In genomic region chr2:159449504-159450124, GRCh38 we compare ENCODE assay signal across 23 cellular contexts.
DNase-seq lines count a peak whose midpoint lies in the region; ATAC-seq and TF ChIP-seq lines count a peak whose summit lies in the region.
"Had no signal": no experiment of that assay in that cellular context is flagged by ENCODE, and none has a peak within 500 bp of the region (broad histone marks: within the 10 kb centered on the region; RNA-seq: fewer than 3 reads in every experiment).

No MANE protein-coding gene starts in this region.

- no peak overlapping the region for H3K9ac ChIP-seq in mammary epithelial cell (ENCODE audit: insufficient read depth, low read length)

- in situ Hi-C loops in mammary epithelial cell (cut with MboI; ENCODE audit: low sequenced_read_pairs in 2 of 2): no loop called here

- H3K4me1 Mint-ChIP-seq in MCF 10A (ENCODE audit: insufficient read depth, unreplicated experiment): no peaks in the 10 kb centered on the region
- peaks cover 18% of the 10 kb centered on the region in 2 donors for H3K4me1 Mint-ChIP-seq in natural killer cell
- H3K4me1 Mint-ChIP-seq: IgD-negative memory B cell had no signal

- H3K4me3 ChIP-seq in mammary epithelial cell (replicated peaks in 1 of 3; ENCODE audit: insufficient read depth in 1 of 3, low read depth in 2 of 3, low read length in 3 of 3): no peak overlapping the region
- H3K4me3 ChIP-seq: A549 had no signal

- WGBS in mammary epithelial cell (ENCODE audit: low coverage, missing lambda C conversion rate): 0% methylated on average over 1 of the region's 1 CpG

- no peak overlapping the region for H2AFZ ChIP-seq in mammary epithelial cell (ENCODE audit: low read depth, low read length)

- H3K4me1 ChIP-seq in mammary epithelial cell (ENCODE audit: insufficient read depth, low read length): no peaks in the 10 kb centered on the region
- H3K4me1 ChIP-seq: BE2C had no signal

- POLR2A ChIA-PET in MCF 10A (lab: Yijun Ruan, JAX): interaction anchor here (0.6 to 0.7 kb wide), 2 partner anchors 53 to 262 kb away, joined by 3 read pairs; partner anchors contain the start of gene MARCHF7

- H3K36me3 ChIP-seq in mammary epithelial cell (ENCODE audit: insufficient read depth, low read length): peaks cover under 1% of the 10 kb centered on the region
- H3K36me3 ChIP-seq: BE2C had no signal

- H3K27ac Mint-ChIP-seq in MCF 10A (ENCODE audit: low read depth, unreplicated experiment) (peak overlapping the region; percentile 31), natural killer cell (no peak overlapping the region)
- H3K27ac Mint-ChIP-seq: activated T-helper 1 cell treated with anti-CD3 and anti-CD28 coated beads, Interleukin-12 subunit alpha, Interleukin-12 subunit beta, Interleukin-2, Interleukin-4 antibody, amounts not matched to agents 30 ng/mL and 10 ng/mL and 1 ng/mL, durations not matched to agents 14 hours and 24 hours and 36 hours; dendritic cell treated with granulocyte-macrophage colony-stimulating factor and Interleukin-4, amounts not matched to agents 40 ng/mL and 50 ng/mL, for 4 days had no signal

- no peaks in the 10 kb centered on the region for H4K20me1 ChIP-seq in mammary epithelial cell (ENCODE audit: insufficient read depth, low read length)

- H3K9me3 ChIP-seq in mammary epithelial cell (replicated peaks; ENCODE audit: insufficient read depth, low read length): no peaks in the 10 kb centered on the region
- H3K9me3 ChIP-seq: A549, BE2C had no signal

- intact Hi-C loops in MCF 10A (cut with micrococcal nuclease) (no loop called here), mammary epithelial cell (cut with micrococcal nuclease) (loop anchor here (5.0 kb wide), 1 partner anchor 263 kb away; the partner anchor contains the start of gene MARCHF7), natural killer cell (cut with micrococcal nuclease) (no loop called here)

- no TSS peak for BruUV-seq in MCF 10A (replicated peaks; lab: Mats Ljungman, UMichigan)
- BruUV-seq in mammary epithelial cell (replicated peaks; lab: Mats Ljungman, UMichigan): no TSS peak

- dilution Hi-C loops in mammary epithelial cell (cut with HindIII; ENCODE audit: low sequenced_read_pairs): no loop called here

- no peak for ATAC-seq in natural killer cell
- ATAC-seq in GM19395 (IDR thresholded peaks at IDR 0.05; ENCODE audit: unreplicated experiment): no peak
- ATAC-seq: A549 had no signal

- peaks cover 34% of the 10 kb centered on the region for H3K36me3 Mint-ChIP-seq in MCF 10A (ENCODE audit: insufficient read depth, unreplicated experiment)
- H3K36me3 Mint-ChIP-seq in natural killer cell: no peaks in the 10 kb centered on the region

- H3K79me2 ChIP-seq in mammary epithelial cell (ENCODE audit: insufficient read depth, low read length): no peaks in the 10 kb centered on the region

- H3K27me3 ChIP-seq in mammary epithelial cell (ENCODE audit: insufficient read depth, low read length): no peaks in the 10 kb centered on the region
- H3K27me3 ChIP-seq: BE2C had no signal

- TF ChIP-seq CTCF in MCF 10A (IDR thresholded peaks at IDR 0.05; ENCODE audit: unreplicated experiment) (no peak), mammary epithelial cell (conservative IDR thresholded peaks at IDR 0.05 in 1 of 2, IDR thresholded peaks at IDR 0.05 in 1 of 2; ENCODE audit: extremely low read depth in 1 of 2, insufficient read depth in 1 of 2, low read depth in 1 of 2, low read length in 2 of 2) (no peak), natural killer cell (IDR thresholded peaks at IDR 0.05) (no peak), GM20000 (IDR thresholded peaks at IDR 0.05; ENCODE audit: extremely low read depth, missing control alignments) (no peak)

- no peaks in the 10 kb centered on the region for H3K27me3 Mint-ChIP-seq in MCF 10A (ENCODE audit: insufficient read depth, unreplicated experiment)
- H3K27me3 Mint-ChIP-seq in natural killer cell (ENCODE audit: low read depth in 2 of 2): no peaks in the 10 kb centered on the region
- H3K27me3 Mint-ChIP-seq: dendritic cell treated with granulocyte-macrophage colony-stimulating factor and Interleukin-4, amounts not matched to agents 40 ng/mL and 50 ng/mL, for 4 days; IgD-negative memory B cell had no signal

- DNase-seq in MCF 10A (ENCODE audit: unreplicated experiment) (no peak), mammary epithelial cell (no peak), OCI-M1 (lab: John Stamatoyannopoulos, UW) (peak; percentile 14), iris pigment epithelial cell (ENCODE audit: low read depth) (peak; percentile 9), natural killer cell (no peak), GM20000 (ENCODE audit: low spot score) (no peak)
- DNase-seq in activated CD4-positive, CD25-positive, alpha-beta regulatory T cell (lab: John Stamatoyannopoulos, UW): no peak
- DNase-seq: activated CD4-positive, alpha-beta T cell treated with anti-CD3 and anti-CD28 coated beads, Interleukin-2, amount 50 U/mL, for 1 hour; activated naive CD4-positive, alpha-beta T cell treated with anti-CD3 and anti-CD28 coated beads, Interleukin-2, amount 50 U/mL, for 16 hours; anterior cingulate cortex; BE2C; DMS79; H7; NCI-H774; occipital lobe; Right ventricle myocardium superior; T-helper 9 cell; WERI-Rb-1 had no signal

- peaks cover 7% of the 10 kb centered on the region for H3K9me3 Mint-ChIP-seq in MCF 10A (ENCODE audit: unreplicated experiment)
- H3K9me3 Mint-ChIP-seq in natural killer cell: peaks cover 0 to 2% of the 10 kb centered on the region in 2 donors
- H3K9me3 Mint-ChIP-seq: activated T-helper 1 cell treated with anti-CD3 and anti-CD28 coated beads, Interleukin-12 subunit alpha, Interleukin-12 subunit beta, Interleukin-2, Interleukin-4 antibody, amounts not matched to agents 30 ng/mL and 10 ng/mL and 1 ng/mL, durations not matched to agents 14 hours and 24 hours and 36 hours; dendritic cell treated with granulocyte-macrophage colony-stimulating factor and Interleukin-4, amounts not matched to agents 40 ng/mL and 50 ng/mL, for 4 days; IgD-negative memory B cell had no signal

- CTCF ChIA-PET in MCF 10A (lab: Yijun Ruan, JAX) (interaction anchor here (0.6 kb wide), 2 partner anchors 111 to 698 kb away, joined by 3 read pairs; no protein-coding TSS in a partner anchor), mammary epithelial cell (lab: Charles Lee; ENCODE audit: low non-redundant PET) (no interaction called here)

- H3K27ac ChIP-seq in mammary epithelial cell (ENCODE audit: insufficient read depth, low read depth, low read length): no peak overlapping the region
- H3K27ac ChIP-seq: A549, WERI-Rb-1 had no signal

- no peak overlapping the region for H3K4me2 ChIP-seq in mammary epithelial cell (ENCODE audit: insufficient read depth, low read depth, low read length)
- H3K4me2 ChIP-seq: A549 had no signal

- H3K4me3 Mint-ChIP-seq in MCF 10A (ENCODE audit: unreplicated experiment) (no peak overlapping the region), natural killer cell (no peak overlapping the region)
- H3K4me3 Mint-ChIP-seq: activated T-helper 1 cell treated with anti-CD3 and anti-CD28 coated beads, Interleukin-12 subunit alpha, Interleukin-12 subunit beta, Interleukin-2, Interleukin-4 antibody, amounts not matched to agents 30 ng/mL and 10 ng/mL and 1 ng/mL, durations not matched to agents 14 hours and 24 hours and 36 hours; dendritic cell treated with granulocyte-macrophage colony-stimulating factor and Interleukin-4, amounts not matched to agents 40 ng/mL and 50 ng/mL, for 4 days; IgD-negative memory B cell had no signal

Comparison
In these comparisons a context has a peak if more than half of its experiments do, and no peak if none do; other contexts are left out.
1. DNase-seq: peak in OCI-M1 (single experiment) and iris pigment epithelial cell (single experiment); none in MCF 10A (single experiment), mammary epithelial cell (single experiment), natural killer cell (single experiment), activated CD4-positive, CD25-positive, alpha-beta regulatory T cell (0 of 4) and GM20000 (single experiment).